In genomic region chr13:60617863-60618733, GRCh38 we compare ENCODE assay signal across 9 cellular contexts.
DNase-seq lines count a peak whose midpoint lies in the region; TF ChIP-seq lines count a peak whose summit lies in the region.
"Had no signal": no experiment of that assay in that cellular context is flagged by ENCODE, and none has a peak within 500 bp of the region (broad histone marks: within the 10 kb centered on the region; RNA-seq: fewer than 3 reads in every experiment).

No MANE protein-coding gene starts in this region.

- no peaks in the 10 kb centered on the region for H3K4me1 Mint-ChIP-seq in Caco-2 (ENCODE audit: low read depth, unreplicated experiment)

- no peaks in the 10 kb centered on the region for H3K4me1 ChIP-seq in Caco-2

- TF ChIP-seq CTCF in Caco-2 (IDR thresholded peaks at IDR 0.05; ENCODE audit: insufficient read depth in 1 of 2, low read depth in 1 of 2, low read length in 1 of 2, severe bottlenecking in 1 of 2, unreplicated experiment in 1 of 2) (peak; percentile 54 to 71), LNCAP (IDR thresholded peaks at IDR 0.05) (peak; percentile 64), choroid plexus epithelial cell (conservative IDR thresholded peaks at IDR 0.05; ENCODE audit: low read depth, low read length) (peak; percentile 81)

- H3K27ac Mint-ChIP-seq in Caco-2 (ENCODE audit: unreplicated experiment), result no peak overlapping the region

- DNase-seq in Caco-2 (peak in 1 of 2 experiments; percentile 39), choroid plexus epithelial cell (ENCODE audit: low read depth) (peak; percentile 75), midbrain (lab: John Stamatoyannopoulos, UW) (peak; percentile 10), HuH-7.5 (ENCODE audit: low spot score) (no peak), NCI-H1105 (lab: John Stamatoyannopoulos, UW) (no peak), kidney glomerular epithelial cell (lab: John Stamatoyannopoulos, UW) (no peak), mesenteric fat pad (ENCODE audit: low spot score) (no peak)
- DNase-seq: body of pancreas had no signal

- intact Hi-C loops in Caco-2 (cut with micrococcal nuclease; ENCODE audit: unreplicated experiment), result loop anchor here (1.0 kb wide), 2 partner anchors 145 to 169 kb away; no protein-coding TSS in a partner anchor

- H3K36me3 Mint-ChIP-seq in Caco-2 (ENCODE audit: insufficient read depth, unreplicated experiment), result no peaks in the 10 kb centered on the region

- no peak overlapping the region for H3K4me3 ChIP-seq in Caco-2 (ENCODE audit: low read depth, low read length)
- no peak overlapping the region for H3K4me3 ChIP-seq in choroid plexus epithelial cell (ENCODE audit: low read depth, low read length)
- H3K4me3 ChIP-seq: body of pancreas had no signal

- H3K9me3 ChIP-seq in Caco-2, result no peaks in the 10 kb centered on the region
- H3K9me3 ChIP-seq: body of pancreas had no signal

- CTCF ChIA-PET in Caco-2 (lab: Charles Lee), result interaction anchor here (0.5 to 1.2 kb wide), 4 partner anchors 16 to 170 kb away, joined by 3 to 6 read pairs (median 4); no protein-coding TSS in a partner anchor

- BruUV-seq in Caco-2 (replicated peaks; lab: Mats Ljungman, UMichigan), result no TSS peak

- no peaks in the 10 kb centered on the region for H3K9me3 Mint-ChIP-seq in Caco-2 (ENCODE audit: unreplicated experiment)

- H3K27me3 Mint-ChIP-seq in Caco-2 (ENCODE audit: insufficient read depth, unreplicated experiment), result peaks cover 38% of the 10 kb centered on the region

- POLR2A ChIA-PET in Caco-2 (lab: Charles Lee), result no interaction called here

- no peak overlapping the region for H3K4me3 Mint-ChIP-seq in Caco-2 (ENCODE audit: unreplicated experiment)

- peaks cover 2% of the 10 kb centered on the region; the same call in 1 of the 2 replicates for H3K27me3 ChIP-seq in Caco-2 (replicated peaks; ENCODE audit: control insufficient read depth, insufficient read depth, low read length)
- H3K27me3 ChIP-seq: body of pancreas had no signal

- no peaks in the 10 kb centered on the region for H3K36me3 ChIP-seq in Caco-2 (ENCODE audit: control insufficient read depth, insufficient read depth, low read length)

Comparison
In these comparisons a context has a peak if more than half of its experiments do, and no peak if none do; other contexts are left out.
1. DNase-seq: peak in choroid plexus epithelial cell (single experiment) and midbrain (single experiment); none in HuH-7.5 (single experiment), NCI-H1105 (single experiment), kidney glomerular epithelial cell (single experiment) and mesenteric fat pad (single experiment).
2. Peak in every context shown above with its lines, with median percentiles within 50 percentile points of each other: CTCF ChIP-seq.